9 cellular contexts compared by ENCODE assay signal in genomic region chr3:70108072-70108471, GRCh38.
A peak's percentile ranks its signal among the peaks of the same experiment; 100 is the strongest.
DNase-seq lines count a peak whose midpoint lies in the region; ATAC-seq and TF ChIP-seq lines count a peak whose summit lies in the region.
"Had no signal": no experiment of that assay in that cellular context is flagged by ENCODE, and none has a peak within 500 bp of the region (broad histone marks: within the 10 kb centered on the region; RNA-seq: fewer than 3 reads in every experiment).

No MANE protein-coding gene starts in this region.

- DNase-seq in EH (ENCODE audit: low read depth) (peak; percentile 11), Peyer's patch (peak in 1 of 3 donors; percentile 48), iPS-NIHi11 (ENCODE audit: low spot score) (peak; percentile 67), ascending aorta (ENCODE audit: low spot score in 2 of 2) (no peak), omental fat pad (ENCODE audit: low spot score) (no peak)
- no peak for DNase-seq in activated effector memory CD4-positive, alpha-beta T cell treated with Interleukin-2 at 50 U/mL for 16 hours

- TF ChIP-seq CTCF in Peyer's patch (IDR thresholded peaks at IDR 0.05), result peak in 4 of 6 experiments; percentile 12 to 40 (median 24)
- TF ChIP-seq CTCF in ascending aorta (IDR thresholded peaks at IDR 0.05), result peak in 1 of 3 experiments; percentile 23
- TF ChIP-seq CTCF in omental fat pad (IDR thresholded peaks at IDR 0.05), result no peak

- intact Hi-C loops in ascending aorta (cut with DNase I), result no loop called here

- H3K27ac ChIP-seq in Peyer's patch (no peak overlapping the region), ascending aorta (no peak overlapping the region)
- H3K27ac ChIP-seq: SJSA1 had no signal

- ATAC-seq in GM21576 (IDR thresholded peaks at IDR 0.05; ENCODE audit: unreplicated experiment) (peak; percentile 63), GM21737 (IDR thresholded peaks at IDR 0.05; ENCODE audit: unreplicated experiment) (no peak), omental fat pad (ENCODE audit: low FRiP score) (no peak)

- H3K4me3 ChIP-seq in Peyer's patch (no peak overlapping the region), ascending aorta (no peak overlapping the region)
- H3K4me3 ChIP-seq: SJSA1 had no signal

- H3K9me3 ChIP-seq in Peyer's patch (no peaks in the 10 kb centered on the region), ascending aorta (no peaks in the 10 kb centered on the region)
- H3K9me3 ChIP-seq: SJSA1 had no signal

- no peak for TF ChIP-seq POLR2A in Peyer's patch (IDR thresholded peaks at IDR 0.05)

- no peaks in the 10 kb centered on the region for H3K36me3 ChIP-seq in Peyer's patch
- H3K36me3 ChIP-seq in ascending aorta, result no peaks in the 10 kb centered on the region
- H3K36me3 ChIP-seq: SJSA1 had no signal

- H3K4me1 ChIP-seq in Peyer's patch (no peaks in the 10 kb centered on the region), ascending aorta (no peaks in the 10 kb centered on the region)
- H3K4me1 ChIP-seq: SJSA1 had no signal

- H3K27me3 ChIP-seq in Peyer's patch (no peaks in the 10 kb centered on the region), ascending aorta (no peaks in the 10 kb centered on the region)

Comparison
In these comparisons a context has a peak if more than half of its experiments do, and no peak if none do; other contexts are left out.
1. DNase-seq: peak in EH (single experiment) and iPS-NIHi11 (single experiment); none in ascending aorta (0 of 2), activated effector memory CD4-positive, alpha-beta T cell treated with Interleukin-2 at 50 U/mL for 16 hours (single experiment) and omental fat pad (single experiment).
2. CTCF ChIP-seq: peak in Peyer's patch (4 of 6); none in omental fat pad (0 of 3).